In the genomic region with DNA sequence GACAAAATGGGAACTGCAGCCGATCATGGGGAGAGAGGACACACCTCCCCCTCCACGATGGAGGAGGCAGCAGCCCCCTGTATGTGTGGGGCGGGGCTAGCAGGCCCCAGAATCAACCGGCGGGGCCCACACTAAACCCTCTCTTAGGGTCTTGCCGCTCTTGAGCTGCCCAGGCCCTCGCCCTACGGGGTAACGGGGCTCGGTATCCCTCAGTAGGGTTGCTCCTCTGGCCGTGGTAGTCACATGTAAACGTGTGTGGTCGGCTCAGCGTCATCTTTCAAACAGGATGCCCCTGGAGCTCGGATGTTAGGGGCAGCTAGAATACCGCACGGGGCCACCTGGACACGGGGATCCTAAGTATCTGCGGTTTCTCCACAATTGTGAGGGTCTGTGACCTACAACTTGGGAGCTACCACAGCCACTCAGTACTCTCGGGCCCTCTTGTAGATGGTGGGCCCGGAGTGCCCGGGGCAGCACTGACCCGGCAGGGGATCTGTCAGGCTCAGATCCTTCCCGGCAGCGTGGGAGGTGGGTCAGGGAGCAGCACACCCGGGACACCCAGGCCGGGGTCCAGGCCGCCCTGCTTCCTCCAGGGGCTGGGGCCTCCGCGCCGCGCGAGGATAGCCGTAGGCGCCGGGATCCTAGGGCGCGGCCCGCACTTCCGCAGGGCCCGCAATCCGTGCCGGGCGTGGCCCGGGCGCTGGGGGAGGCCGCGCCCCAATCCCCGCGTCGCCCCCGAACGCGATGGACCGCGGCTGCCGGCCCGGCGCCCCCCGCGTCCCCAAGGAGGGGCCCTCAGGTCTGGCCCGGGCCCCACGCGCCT, we compare ENCODE assay signal across 1 cellular context.
TF ChIP-seq lines count a peak whose summit lies in the region.

No MANE protein-coding gene starts in this region.

TF ChIP-seq in HEK293, 187 proteins besides CTCF, POLR2A, EP300 and RAD21 (continued from another document and continues in another):
- TF ChIP-seq, protein P1, sequence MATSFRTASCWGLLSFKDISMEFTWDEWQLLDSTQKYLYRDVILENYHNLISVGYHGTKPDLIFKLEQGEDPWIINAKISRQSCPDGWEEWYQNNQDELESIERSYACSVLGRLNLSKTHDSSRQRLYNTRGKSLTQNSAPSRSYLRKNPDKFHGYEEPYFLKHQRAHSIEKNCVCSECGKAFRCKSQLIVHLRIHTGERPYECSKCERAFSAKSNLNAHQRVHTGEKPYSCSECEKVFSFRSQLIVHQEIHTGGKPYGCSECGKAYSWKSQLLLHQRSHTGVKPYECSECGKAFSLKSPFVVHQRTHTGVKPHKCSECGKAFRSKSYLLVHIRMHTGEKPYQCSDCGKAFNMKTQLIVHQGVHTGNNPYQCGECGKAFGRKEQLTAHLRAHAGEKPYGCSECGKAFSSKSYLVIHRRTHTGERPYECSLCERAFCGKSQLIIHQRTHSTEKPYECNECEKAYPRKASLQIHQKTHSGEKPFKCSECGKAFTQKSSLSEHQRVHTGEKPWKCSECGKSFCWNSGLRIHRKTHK (tag by site-specific recombination; IDR thresholded peaks at IDR 0.05) = no peak
- TF ChIP-seq, protein P2, sequence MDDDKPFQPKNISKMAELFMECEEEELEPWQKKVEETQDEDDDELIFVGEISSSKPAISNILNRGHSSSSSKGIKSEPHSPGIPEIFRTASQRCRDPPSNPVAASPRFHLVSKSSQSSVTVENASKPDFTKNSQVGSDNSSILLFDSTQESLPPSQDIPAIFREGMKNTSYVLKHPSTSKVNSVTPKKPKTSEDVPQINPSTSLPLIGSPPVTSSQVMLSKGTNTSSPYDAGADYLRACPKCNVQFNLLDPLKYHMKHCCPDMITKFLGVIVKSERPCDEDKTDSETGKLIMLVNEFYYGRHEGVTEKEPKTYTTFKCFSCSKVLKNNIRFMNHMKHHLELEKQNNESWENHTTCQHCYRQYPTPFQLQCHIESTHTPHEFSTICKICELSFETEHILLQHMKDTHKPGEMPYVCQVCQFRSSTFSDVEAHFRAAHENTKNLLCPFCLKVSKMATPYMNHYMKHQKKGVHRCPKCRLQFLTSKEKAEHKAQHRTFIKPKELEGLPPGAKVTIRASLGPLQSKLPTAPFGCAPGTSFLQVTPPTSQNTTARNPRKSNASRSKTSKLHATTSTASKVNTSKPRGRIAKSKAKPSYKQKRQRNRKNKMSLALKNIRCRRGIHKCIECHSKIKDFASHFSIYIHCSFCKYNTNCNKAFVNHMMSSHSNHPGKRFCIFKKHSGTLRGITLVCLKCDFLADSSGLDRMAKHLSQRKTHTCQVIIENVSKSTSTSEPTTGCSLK (tag by site-specific recombination; IDR thresholded peaks at IDR 0.05) = no peak
- TF ChIP-seq GLIS1 (tag by site-specific recombination; IDR thresholded peaks at IDR 0.05) (peak; percentile 77), ZNF660 (tag by site-specific recombination; IDR thresholded peaks at IDR 0.05) (peak; percentile 19; the same call in 1 of the 2 replicates), ZNF2 (tag by site-specific recombination; IDR thresholded peaks at IDR 0.05) (no peak), ZNF555 (tag by site-specific recombination; conservative IDR thresholded peaks at IDR 0.05) (no peak), ZNF416 (tag by site-specific recombination; IDR thresholded peaks at IDR 0.05) (no peak), HOXA7 (CRISPR knock-in tag; IDR thresholded peaks at IDR 0.05; ENCODE audit: borderline replicate concordance) (no peak), ZNF169 (tag by site-specific recombination; IDR thresholded peaks at IDR 0.05) (no peak), ZSCAN4 (tag by site-specific recombination; IDR thresholded peaks at IDR 0.05) (no peak), ZNF138 (tag by site-specific recombination; IDR thresholded peaks at IDR 0.05; ENCODE audit: borderline replicate concordance) (no peak), ZNF654 (tag by site-specific recombination; IDR thresholded peaks at IDR 0.05; ENCODE audit: low read depth) (no peak), ZNF544 (tag by site-specific recombination; IDR thresholded peaks at IDR 0.05) (no peak), KLF7 (tag by site-specific recombination; IDR thresholded peaks at IDR 0.05; ENCODE audit: borderline replicate concordance) (0 out of 2 replicates have a peak, but pooled peaks have one; percentile 21), ZNF621 (tag by site-specific recombination; IDR thresholded peaks at IDR 0.05) (no peak), ZBTB48 (tag by site-specific recombination; IDR thresholded peaks at IDR 0.05) (no peak), ZNF140 (tag by site-specific recombination; IDR thresholded peaks at IDR 0.05) (no peak), ZNF202 (tag by site-specific recombination; IDR thresholded peaks at IDR 0.05; ENCODE audit: borderline replicate concordance) (no peak), ZXDB (tag by site-specific recombination; IDR thresholded peaks at IDR 0.05) (peak; percentile 86), EGR2 (tag by site-specific recombination; IDR thresholded peaks at IDR 0.05; ENCODE audit: low read depth) (0 out of 2 replicates have a peak, but pooled peaks have one; percentile 1), ZFHX2 (tag by site-specific recombination; conservative IDR thresholded peaks at IDR 0.05) (peak; percentile 32), PRDM1 (tag by site-specific recombination; IDR thresholded peaks at IDR 0.05) (no peak), ZNF155 (tag by site-specific recombination; IDR thresholded peaks at IDR 0.05) (no peak), ZNF701 (tag by site-specific recombination; IDR thresholded peaks at IDR 0.05) (no peak), ZSCAN23 (tag by site-specific recombination; IDR thresholded peaks at IDR 0.05) (no peak), ZNF391 (tag by site-specific recombination; IDR thresholded peaks at IDR 0.05; ENCODE audit: borderline replicate concordance, low read depth) (no peak; the same call in 1 of the 2 replicates), ZNF366 (tag by site-specific recombination; conservative IDR thresholded peaks at IDR 0.05) (no peak), ZNF221 (tag by site-specific recombination; IDR thresholded peaks at IDR 0.05; ENCODE audit: borderline replicate concordance) (no peak), ZFP41 (tag by site-specific recombination; IDR thresholded peaks at IDR 0.05; ENCODE audit: borderline replicate concordance) (no peak)
- TF ChIP-seq, protein P3, sequence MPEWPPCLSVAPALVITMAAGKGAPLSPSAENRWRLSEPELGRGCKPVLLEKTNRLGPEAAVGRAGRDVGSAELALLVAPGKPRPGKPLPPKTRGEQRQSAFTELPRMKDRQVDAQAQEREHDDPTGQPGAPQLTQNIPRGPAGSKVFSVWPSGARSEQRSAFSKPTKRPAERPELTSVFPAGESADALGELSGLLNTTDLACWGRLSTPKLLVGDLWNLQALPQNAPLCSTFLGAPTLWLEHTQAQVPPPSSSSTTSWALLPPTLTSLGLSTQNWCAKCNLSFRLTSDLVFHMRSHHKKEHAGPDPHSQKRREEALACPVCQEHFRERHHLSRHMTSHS (tag by site-specific recombination; IDR thresholded peaks at IDR 0.05) = no peak
- TF ChIP-seq, protein P4, sequence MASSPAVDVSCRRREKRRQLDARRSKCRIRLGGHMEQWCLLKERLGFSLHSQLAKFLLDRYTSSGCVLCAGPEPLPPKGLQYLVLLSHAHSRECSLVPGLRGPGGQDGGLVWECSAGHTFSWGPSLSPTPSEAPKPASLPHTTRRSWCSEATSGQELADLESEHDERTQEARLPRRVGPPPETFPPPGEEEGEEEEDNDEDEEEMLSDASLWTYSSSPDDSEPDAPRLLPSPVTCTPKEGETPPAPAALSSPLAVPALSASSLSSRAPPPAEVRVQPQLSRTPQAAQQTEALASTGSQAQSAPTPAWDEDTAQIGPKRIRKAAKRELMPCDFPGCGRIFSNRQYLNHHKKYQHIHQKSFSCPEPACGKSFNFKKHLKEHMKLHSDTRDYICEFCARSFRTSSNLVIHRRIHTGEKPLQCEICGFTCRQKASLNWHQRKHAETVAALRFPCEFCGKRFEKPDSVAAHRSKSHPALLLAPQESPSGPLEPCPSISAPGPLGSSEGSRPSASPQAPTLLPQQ (tag by site-specific recombination; IDR thresholded peaks at IDR 0.05) = peak; percentile 97
- TF ChIP-seq, protein P5, sequence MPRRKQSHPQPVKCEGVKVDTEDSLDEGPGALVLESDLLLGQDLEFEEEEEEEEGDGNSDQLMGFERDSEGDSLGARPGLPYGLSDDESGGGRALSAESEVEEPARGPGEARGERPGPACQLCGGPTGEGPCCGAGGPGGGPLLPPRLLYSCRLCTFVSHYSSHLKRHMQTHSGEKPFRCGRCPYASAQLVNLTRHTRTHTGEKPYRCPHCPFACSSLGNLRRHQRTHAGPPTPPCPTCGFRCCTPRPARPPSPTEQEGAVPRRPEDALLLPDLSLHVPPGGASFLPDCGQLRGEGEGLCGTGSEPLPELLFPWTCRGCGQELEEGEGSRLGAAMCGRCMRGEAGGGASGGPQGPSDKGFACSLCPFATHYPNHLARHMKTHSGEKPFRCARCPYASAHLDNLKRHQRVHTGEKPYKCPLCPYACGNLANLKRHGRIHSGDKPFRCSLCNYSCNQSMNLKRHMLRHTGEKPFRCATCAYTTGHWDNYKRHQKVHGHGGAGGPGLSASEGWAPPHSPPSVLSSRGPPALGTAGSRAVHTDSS (tag by site-specific recombination; IDR thresholded peaks at IDR 0.05) = no peak
- TF ChIP-seq, protein P6, sequence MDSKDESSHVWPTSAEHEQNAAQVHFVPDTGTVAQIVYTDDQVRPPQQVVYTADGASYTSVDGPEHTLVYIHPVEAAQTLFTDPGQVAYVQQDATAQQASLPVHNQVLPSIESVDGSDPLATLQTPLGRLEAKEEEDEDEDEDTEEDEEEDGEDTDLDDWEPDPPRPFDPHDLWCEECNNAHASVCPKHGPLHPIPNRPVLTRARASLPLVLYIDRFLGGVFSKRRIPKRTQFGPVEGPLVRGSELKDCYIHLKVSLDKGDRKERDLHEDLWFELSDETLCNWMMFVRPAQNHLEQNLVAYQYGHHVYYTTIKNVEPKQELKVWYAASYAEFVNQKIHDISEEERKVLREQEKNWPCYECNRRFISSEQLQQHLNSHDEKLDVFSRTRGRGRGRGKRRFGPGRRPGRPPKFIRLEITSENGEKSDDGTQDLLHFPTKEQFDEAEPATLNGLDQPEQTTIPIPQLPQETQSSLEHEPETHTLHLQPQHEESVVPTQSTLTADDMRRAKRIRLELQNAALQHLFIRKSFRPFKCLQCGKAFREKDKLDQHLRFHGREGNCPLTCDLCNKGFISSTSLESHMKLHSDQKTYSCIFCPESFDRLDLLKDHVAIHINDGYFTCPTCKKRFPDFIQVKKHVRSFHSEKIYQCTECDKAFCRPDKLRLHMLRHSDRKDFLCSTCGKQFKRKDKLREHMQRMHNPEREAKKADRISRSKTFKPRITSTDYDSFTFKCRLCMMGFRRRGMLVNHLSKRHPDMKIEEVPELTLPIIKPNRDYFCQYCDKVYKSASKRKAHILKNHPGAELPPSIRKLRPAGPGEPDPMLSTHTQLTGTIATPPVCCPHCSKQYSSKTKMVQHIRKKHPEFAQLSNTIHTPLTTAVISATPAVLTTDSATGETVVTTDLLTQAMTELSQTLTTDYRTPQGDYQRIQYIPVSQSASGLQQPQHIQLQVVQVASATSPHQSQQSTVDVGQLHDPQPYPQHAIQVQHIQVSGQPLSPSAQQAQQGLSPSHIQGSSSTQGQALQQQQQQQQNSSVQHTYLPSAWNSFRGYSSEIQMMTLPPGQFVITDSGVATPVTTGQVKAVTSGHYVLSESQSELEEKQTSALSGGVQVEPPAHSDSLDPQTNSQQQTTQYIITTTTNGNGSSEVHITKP (tag by site-specific recombination; IDR thresholded peaks at IDR 0.05) = 0 out of 2 replicates have a peak, but pooled peaks have one; percentile 40
- TF ChIP-seq, protein P7, sequence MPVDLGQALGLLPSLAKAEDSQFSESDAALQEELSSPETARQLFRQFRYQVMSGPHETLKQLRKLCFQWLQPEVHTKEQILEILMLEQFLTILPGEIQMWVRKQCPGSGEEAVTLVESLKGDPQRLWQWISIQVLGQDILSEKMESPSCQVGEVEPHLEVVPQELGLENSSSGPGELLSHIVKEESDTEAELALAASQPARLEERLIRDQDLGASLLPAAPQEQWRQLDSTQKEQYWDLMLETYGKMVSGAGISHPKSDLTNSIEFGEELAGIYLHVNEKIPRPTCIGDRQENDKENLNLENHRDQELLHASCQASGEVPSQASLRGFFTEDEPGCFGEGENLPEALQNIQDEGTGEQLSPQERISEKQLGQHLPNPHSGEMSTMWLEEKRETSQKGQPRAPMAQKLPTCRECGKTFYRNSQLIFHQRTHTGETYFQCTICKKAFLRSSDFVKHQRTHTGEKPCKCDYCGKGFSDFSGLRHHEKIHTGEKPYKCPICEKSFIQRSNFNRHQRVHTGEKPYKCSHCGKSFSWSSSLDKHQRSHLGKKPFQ (tag by site-specific recombination; IDR thresholded peaks at IDR 0.05) = no peak
- TF ChIP-seq, protein P8, sequence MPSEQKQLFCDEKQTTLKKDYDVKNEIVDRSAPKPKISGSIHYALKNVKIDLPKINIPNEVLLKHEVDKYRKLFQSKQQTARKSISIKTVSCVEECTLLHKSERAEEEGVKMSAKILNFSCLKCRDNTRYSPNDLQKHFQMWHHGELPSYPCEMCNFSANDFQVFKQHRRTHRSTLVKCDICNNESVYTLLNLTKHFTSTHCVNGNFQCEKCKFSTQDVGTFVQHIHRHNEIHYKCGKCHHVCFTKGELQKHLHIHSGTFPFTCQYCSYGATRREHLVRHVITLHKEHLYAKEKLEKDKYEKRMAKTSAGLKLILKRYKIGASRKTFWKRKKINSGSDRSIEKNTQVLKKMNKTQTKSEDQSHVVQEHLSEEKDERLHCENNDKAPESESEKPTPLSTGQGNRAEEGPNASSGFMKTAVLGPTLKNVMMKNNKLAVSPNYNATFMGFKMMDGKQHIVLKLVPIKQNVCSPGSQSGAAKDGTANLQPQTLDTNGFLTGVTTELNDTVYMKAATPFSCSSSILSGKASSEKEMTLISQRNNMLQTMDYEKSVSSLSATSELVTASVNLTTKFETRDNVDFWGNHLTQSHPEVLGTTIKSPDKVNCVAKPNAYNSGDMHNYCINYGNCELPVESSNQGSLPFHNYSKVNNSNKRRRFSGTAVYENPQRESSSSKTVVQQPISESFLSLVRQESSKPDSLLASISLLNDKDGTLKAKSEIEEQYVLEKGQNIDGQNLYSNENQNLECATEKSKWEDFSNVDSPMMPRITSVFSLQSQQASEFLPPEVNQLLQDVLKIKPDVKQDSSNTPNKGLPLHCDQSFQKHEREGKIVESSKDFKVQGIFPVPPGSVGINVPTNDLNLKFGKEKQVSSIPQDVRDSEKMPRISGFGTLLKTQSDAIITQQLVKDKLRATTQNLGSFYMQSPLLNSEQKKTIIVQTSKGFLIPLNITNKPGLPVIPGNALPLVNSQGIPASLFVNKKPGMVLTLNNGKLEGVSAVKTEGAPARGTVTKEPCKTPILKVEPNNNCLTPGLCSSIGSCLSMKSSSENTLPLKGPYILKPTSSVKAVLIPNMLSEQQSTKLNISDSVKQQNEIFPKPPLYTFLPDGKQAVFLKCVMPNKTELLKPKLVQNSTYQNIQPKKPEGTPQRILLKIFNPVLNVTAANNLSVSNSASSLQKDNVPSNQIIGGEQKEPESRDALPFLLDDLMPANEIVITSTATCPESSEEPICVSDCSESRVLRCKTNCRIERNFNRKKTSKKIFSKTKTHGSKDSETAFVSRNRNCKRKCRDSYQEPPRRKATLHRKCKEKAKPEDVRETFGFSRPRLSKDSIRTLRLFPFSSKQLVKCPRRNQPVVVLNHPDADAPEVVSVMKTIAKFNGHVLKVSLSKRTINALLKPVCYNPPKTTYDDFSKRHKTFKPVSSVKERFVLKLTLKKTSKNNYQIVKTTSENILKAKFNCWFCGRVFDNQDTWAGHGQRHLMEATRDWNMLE (tag by site-specific recombination; conservative IDR thresholded peaks at IDR 0.05; ENCODE audit: low read depth) = no peak
